In genomic region chr11:61587951-61588695, GRCh38 we compare ENCODE assay signal across 9 cellular contexts. TPM values are rescaled to one million over a fixed set of nuclear protein-coding genes. Genes with fewer than 3 reads are reported as not detected.
A peak's percentile ranks its signal among the peaks of the same experiment; 100 is the strongest.
DNase-seq lines count a peak whose midpoint lies in the region; ATAC-seq, FAIRE-seq and TF ChIP-seq lines count a peak whose summit lies in the region.
"Had no signal": no experiment of that assay in that cellular context is flagged by ENCODE, and none has a peak within 500 bp of the region (broad histone marks: within the 10 kb centered on the region; RNA-seq: fewer than 3 reads in every experiment).

No MANE protein-coding gene starts in this region.

- FAIRE-seq in GM12892 (lab: Jason Lieb, UNC) = no peak

- peak; percentile 48 for DNase-seq in GM12892 (ENCODE audit: insufficient read length)
- DNase-seq in OCI-LY7 (ENCODE audit: low spot score) = peak; percentile 17
- DNase-seq in activated effector memory CD4-positive, alpha-beta T cell treated with anti-CD3 and anti-CD28 coated beads, Interleukin-2, amount 50 U/mL, for 16 hours = peak; percentile 87
- peak; percentile 63 for DNase-seq in germinal center (ENCODE audit: low spot score)
- DNase-seq in ureter (ENCODE audit: low spot score) = peak; percentile 66
- DNase-seq in globus pallidus (ENCODE audit: low spot score) = no peak

- H3K27ac ChIP-seq in OCI-LY7 (ENCODE audit: low read depth, low read length, poor library complexity, severe bottlenecking) (no peak overlapping the region), rectal smooth muscle tissue (ENCODE audit: low read depth, low read length) (no peak overlapping the region)

- no peaks in the 10 kb centered on the region for H4K20me1 ChIP-seq in OCI-LY7 (ENCODE audit: insufficient read depth, low read length)

- intact Hi-C loops in OCI-LY7 (cut with micrococcal nuclease; ENCODE audit: unreplicated experiment) = no loop called here

- no peak overlapping the region for H3K9ac ChIP-seq in rectal smooth muscle tissue (ENCODE audit: low read length)

- H3K4me1 ChIP-seq in OCI-LY7 (ENCODE audit: insufficient read depth, low read length, poor library complexity, severe bottlenecking) = no peaks in the 10 kb centered on the region
- H3K4me1 ChIP-seq in rectal smooth muscle tissue (ENCODE audit: control insufficient read depth, insufficient read depth, low read length) = no peaks in the 10 kb centered on the region

- no peak overlapping the region for H2AFZ ChIP-seq in OCI-LY7 (ENCODE audit: low read length)

- no peak overlapping the region for H3K4me3 ChIP-seq in OCI-LY7 (ENCODE audit: low read depth, low read length, poor library complexity, severe bottlenecking)
- peak overlapping the region; percentile 58 for H3K4me3 ChIP-seq in rectal smooth muscle tissue (ENCODE audit: low read length)

- no peak overlapping the region for H3K4me2 ChIP-seq in OCI-LY7 (ENCODE audit: low read length)

- TF ChIP-seq POLR2A in GM12892 (IDR thresholded peaks at IDR 0.05; ENCODE audit: low read depth, low read length) = no peak

- no peak for ATAC-seq in GM21360 (IDR thresholded peaks at IDR 0.05; ENCODE audit: unreplicated experiment)

- H3K9me3 ChIP-seq in OCI-LY7 (ENCODE audit: low read length) = no peaks in the 10 kb centered on the region

- no TSS peak for BruUV-seq in OCI-LY7 (replicated peaks; lab: Mats Ljungman, UMichigan)

- CTCF ChIA-PET in OCI-LY7 (lab: Charles Lee; ENCODE audit: unreplicated experiment) = interaction anchor here (1.0 kb wide), 1 partner anchor 12 kb away, joined by 4 read pairs; no protein-coding TSS in a partner anchor

- no peaks in the 10 kb centered on the region for H3K9me2 ChIP-seq in OCI-LY7 (ENCODE audit: insufficient read depth, low read length)

- H3K36me3 ChIP-seq in OCI-LY7 (ENCODE audit: insufficient read depth, low read length) (no peaks in the 10 kb centered on the region), rectal smooth muscle tissue (ENCODE audit: control insufficient read depth, insufficient read depth, low read length) (no peaks in the 10 kb centered on the region)

- POLR2A ChIA-PET in OCI-LY7 (lab: Charles Lee) = interaction anchor here (0.8 kb wide), 1 partner anchor 14 kb away, joined by 4 read pairs; no protein-coding TSS in a partner anchor

- no peaks in the 10 kb centered on the region for H3K79me2 ChIP-seq in OCI-LY7 (ENCODE audit: insufficient read depth, low read depth, low read length)

- peaks cover 6% of the 10 kb centered on the region for H3K27me3 ChIP-seq in rectal smooth muscle tissue (ENCODE audit: control insufficient read depth, insufficient read depth, low read length)

- TF ChIP-seq CTCF in OCI-LY7 (conservative IDR thresholded peaks at IDR 0.05; ENCODE audit: low read length) = no peak

RNA-seq across cellular contexts. Expression of gene SYT7, which starts 7.2 kb away (rescaled TPM):
- polyA plus RNA-seq in GM12892 (2012; ENCODE audit: missing spikeins) = not detected
- total RNA-seq in OCI-LY7 (2014; rRNA removed; shearing (Covaris generic)) = not detected in 2 replicates
- total RNA-seq in OCI-LY7 (2022) (not detected in 2 replicates), ureter (6.7 TPM)
- total RNA-seq: T-helper 2 cell treated with Interferon-gamma antibody and Interleukin-4, amounts not matched to agents 100 ng/mL and 5 ng/mL, for 36 hours had no signal
